16 cellular contexts compared by ENCODE assay signal in genomic region chr4:6480532-6481088, GRCh38. TPM values are rescaled to one million over a fixed set of nuclear protein-coding genes. Genes with fewer than 3 reads are reported as not detected.
"Had no signal": no experiment of that assay in that cellular context is flagged by ENCODE, and none has a peak within 500 bp of the region (broad histone marks: within the 10 kb centered on the region; RNA-seq: fewer than 3 reads in every experiment).

No MANE protein-coding gene starts in this region.

- H3K4me3 ChIP-seq: lung, prostate gland, suprapubic skin had no signal

- ATAC-seq: activated CD8-positive, alpha-beta T cell treated with anti-CD3 and anti-CD28 coated beads, Interleukin-2, amount 10 ng/mL, durations not matched to agents 7 days and 5 days; left colon; naive thymus-derived CD4-positive, alpha-beta T cell; sciatic nerve had no signal

- H3K27ac ChIP-seq: prostate gland, suprapubic skin had no signal

- DNase-seq: activated CD4-positive, alpha-beta T cell treated with anti-CD3 and anti-CD28 coated beads for 4 hours; activated CD8-positive, alpha-beta T cell treated with anti-CD3 and anti-CD28 coated beads, Interleukin-2, amount 10 ng/mL, durations not matched to agents 7 days and 5 days; activated naive CD4-positive, alpha-beta T cell treated with anti-CD3 and anti-CD28 coated beads for 36 hours; cortex of kidney; effector memory CD4-positive, alpha-beta T cell; foreskin fibroblast; immature natural killer cell; left colon; naive thymus-derived CD4-positive, alpha-beta T cell; nucleus accumbens; stimulated activated naive CD4-positive, alpha-beta T cell had no signal

- H3K4me3 Mint-ChIP-seq: activated CD8-positive, alpha-beta T cell treated with anti-CD3 and anti-CD28 coated beads, Interleukin-2, amount 10 ng/mL, durations not matched to agents 7 days and 5 days; activated naive CD4-positive, alpha-beta T cell treated with anti-CD3 and anti-CD28 coated beads for 36 hours; immature natural killer cell; naive thymus-derived CD4-positive, alpha-beta T cell had no signal

- H3K9me3 ChIP-seq: prostate gland, suprapubic skin had no signal

- H3K36me3 ChIP-seq: prostate gland, suprapubic skin had no signal

- H3K27ac Mint-ChIP-seq: activated CD8-positive, alpha-beta T cell treated with anti-CD3 and anti-CD28 coated beads, Interleukin-2, amount 10 ng/mL, durations not matched to agents 7 days and 5 days; activated naive CD4-positive, alpha-beta T cell treated with anti-CD3 and anti-CD28 coated beads for 36 hours; immature natural killer cell; naive thymus-derived CD4-positive, alpha-beta T cell had no signal

- H3K4me1 Mint-ChIP-seq: immature natural killer cell; naive thymus-derived CD4-positive, alpha-beta T cell had no signal

- H3K4me1 ChIP-seq: prostate gland, suprapubic skin had no signal

RNA-seq across cellular contexts. Expression of gene PPP2R2C, which starts 8.2 kb away (rescaled TPM):
- total RNA-seq: activated CD8-positive, alpha-beta T cell treated with anti-CD3 and anti-CD28 coated beads, Interleukin-2, amount 10 ng/mL, durations not matched to agents 7 days and 5 days; activated naive CD4-positive, alpha-beta T cell treated with anti-CD3 and anti-CD28 coated beads for 36 hours; mononuclear cell; naive thymus-derived CD4-positive, alpha-beta T cell had no signal
- polyA plus RNA-seq: immature natural killer cell; naive thymus-derived CD4-positive, alpha-beta T cell had no signal
